In the genomic region with DNA sequence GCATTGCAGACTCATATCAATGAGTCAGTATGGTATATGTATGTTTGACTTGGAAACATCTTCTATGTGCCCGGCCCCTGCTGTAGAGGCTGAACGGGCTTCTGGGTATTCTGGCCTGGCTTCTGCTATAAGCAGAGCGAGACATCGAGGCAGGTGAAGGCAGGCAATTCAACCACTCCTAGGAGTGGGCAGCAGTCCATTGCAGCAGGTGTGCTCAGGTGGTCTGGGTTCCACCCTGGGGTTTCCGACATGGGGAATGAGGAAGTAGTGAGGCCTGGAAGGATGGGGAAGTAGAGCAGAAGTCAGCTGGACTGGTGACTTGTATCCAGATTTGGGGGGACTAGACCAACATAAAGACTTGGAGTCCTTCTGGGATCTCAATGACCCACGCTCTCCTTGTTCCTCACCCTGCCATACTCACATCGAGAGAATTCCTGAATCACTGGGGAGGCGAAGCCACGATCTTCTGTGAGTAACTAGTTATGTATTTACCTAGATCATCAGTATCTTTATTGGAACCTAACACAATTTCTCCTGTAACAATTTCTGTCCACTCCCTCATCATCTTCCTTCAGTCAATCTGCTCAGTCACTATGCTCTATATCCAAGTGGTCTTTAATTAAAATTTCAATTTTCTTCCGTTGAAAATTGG, we compare ENCODE assay signal across 30 cellular contexts. TPM values are rescaled to one million over a fixed set of nuclear protein-coding genes. Genes with fewer than 3 reads are reported as not detected.
DNase-seq lines count a peak whose midpoint lies in the region; ATAC-seq and TF ChIP-seq lines count a peak whose summit lies in the region.
"Had no signal": no experiment of that assay in that cellular context is flagged by ENCODE, and none has a peak within 500 bp of the region (broad histone marks: within the 10 kb centered on the region; RNA-seq: fewer than 3 reads in every experiment).

No MANE protein-coding gene starts in this region.

- H3K79me2 ChIP-seq in PC-9 (ENCODE audit: low read depth) = peaks cover 27% of the 10 kb centered on the region

- peaks cover 27% of the 10 kb centered on the region for H3K4me1 Mint-ChIP-seq in activated T-cell treated with anti-CD3 and anti-CD28 coated beads, Interleukin-2, amount 50 U/mL, for 4 hours (ENCODE audit: low read depth)
- peaks cover 25% of the 10 kb centered on the region for H3K4me1 Mint-ChIP-seq in T-helper 17 cell
- peaks cover 22% of the 10 kb centered on the region for H3K4me1 Mint-ChIP-seq in type B pancreatic cell (ENCODE audit: unreplicated experiment)

- ATAC-seq in activated T-cell treated with anti-CD3 and anti-CD28 coated beads, Interleukin-2, amount 50 U/mL, for 4 hours = no peak
- ATAC-seq in T-helper 17 cell = no peak
- ATAC-seq: activated CD8-positive, alpha-beta T cell treated with anti-CD3 and anti-CD28 coated beads for 36 hours had no signal

- peaks cover 0 to 46% (median 0%) of the 10 kb centered on the region in 3 donors for H3K36me3 ChIP-seq in tibial nerve
- H3K36me3 ChIP-seq in PC-9 (ENCODE audit: low read depth) = no peaks in the 10 kb centered on the region; the same call in 1 of the 2 replicates

- H4K20me1 ChIP-seq in PC-9 (ENCODE audit: insufficient read depth) = peaks cover 17% of the 10 kb centered on the region; the same call in 1 of the 2 replicates

- H3K27me3 ChIP-seq in tibial nerve = no peaks in the 10 kb centered on the region
- no peaks in the 10 kb centered on the region for H3K27me3 ChIP-seq in PC-9 (ENCODE audit: insufficient read depth, low read depth)
- H3K27me3 ChIP-seq: BE2C, dorsolateral prefrontal cortex, hepatocyte had no signal

- H3K27ac Mint-ChIP-seq in T-helper 17 cell = peak overlapping the region; percentile 84
- peak overlapping the region; percentile 30 for H3K27ac Mint-ChIP-seq in type B pancreatic cell
- H3K27ac Mint-ChIP-seq: activated CD8-positive, alpha-beta T cell treated with anti-CD3 and anti-CD28 coated beads for 36 hours; activated T-cell treated with anti-CD3 and anti-CD28 coated beads, Interleukin-2, amount 50 U/mL, for 24 hours; immature natural killer cell had no signal

- H3K27ac ChIP-seq in tibial nerve = no peak overlapping the region
- H3K27ac ChIP-seq in PC-9 = no peak overlapping the region
- H3K27ac ChIP-seq: dorsolateral prefrontal cortex, hepatocyte, left ventricle myocardium inferior, RWPE1 had no signal

- TF ChIP-seq CTCF in type B pancreatic cell (conservative IDR thresholded peaks at IDR 0.05) = no peak
- TF ChIP-seq CTCF in tibial nerve (IDR thresholded peaks at IDR 0.05) = no peak
- no peak for TF ChIP-seq CTCF in PC-9 (conservative IDR thresholded peaks at IDR 0.05)

- H3K4me1 ChIP-seq in tibial nerve (peaks cover 0 to 36% (median 14%) of the 10 kb centered on the region in 4 donors), PC-9 (replicated peaks; ENCODE audit: insufficient read depth) (peaks cover 12% of the 10 kb centered on the region)
- H3K4me1 ChIP-seq: BE2C had no signal

- intact Hi-C loops in PC-9 (cut with micrococcal nuclease; ENCODE audit: unreplicated experiment) = no loop called here

- no peaks in the 10 kb centered on the region for H3K9me3 Mint-ChIP-seq in activated T-cell treated with anti-CD3 and anti-CD28 coated beads, Interleukin-2, amount 50 U/mL, for 4 hours
- H3K9me3 Mint-ChIP-seq in type B pancreatic cell = no peaks in the 10 kb centered on the region
- H3K9me3 Mint-ChIP-seq: activated CD8-positive, alpha-beta T cell treated with anti-CD3 and anti-CD28 coated beads for 36 hours; activated T-cell treated with anti-CD3 and anti-CD28 coated beads, Interleukin-2, amount 50 U/mL, for 24 hours; immature natural killer cell had no signal

- POLR2A ChIA-PET in PC-9 (lab: Charles Lee; ENCODE audit: unreplicated experiment) = no interaction called here

- CTCF ChIA-PET in PC-9 (lab: Charles Lee) = no interaction called here

- TF ChIP-seq EP300 in tibial nerve (IDR thresholded peaks at IDR 0.05) = no peak

- no peaks in the 10 kb centered on the region for H3F3A ChIP-seq in PC-9 (ENCODE audit: insufficient read depth, low read depth)

- DNase-seq in activated T-cell treated with anti-CD3 and anti-CD28 coated beads, Interleukin-2, amount 50 U/mL, for 4 hours = no peak
- DNase-seq in activated T-cell treated with anti-CD3 and anti-CD28 coated beads, Interleukin-2, amount 50 U/mL, for 1 hour = no peak
- DNase-seq in T-helper 17 cell (no peak), glomerular visceral epithelial cell (ENCODE audit: extremely low spot score) (peak; percentile 7), type B pancreatic cell (ENCODE audit: extremely low spot score, unreplicated experiment) (peak; percentile 32), superior temporal gyrus (ENCODE audit: extremely low spot score) (no peak), tibial nerve (ENCODE audit: low spot score in 2 of 2) (no peak), PC-9 (no peak)
- DNase-seq: activated CD8-positive, alpha-beta T cell treated with anti-CD3 and anti-CD28 coated beads for 36 hours; activated naive CD4-positive, alpha-beta T cell treated with Interleukin-2 at 50 U/mL for 16 hours; activated T-cell treated with anti-CD3 and anti-CD28 coated beads, Interleukin-2, amount 50 U/mL, for 24 hours; anterior cingulate cortex; BE2C; central memory CD4-positive, alpha-beta T cell; DMS79; dorsolateral prefrontal cortex; HCEC 1CT; immature natural killer cell; Kasumi-1; left ventricle myocardium inferior; NCI-H1105; NCI-H2081 treated with DMSO at 0.1 percent for 48 hours; NCI-H510A treated with DMSO at 0.1 percent for 48 hours; nucleus accumbens; retina; stimulated activated CD4-positive, alpha-beta T cell treated with anti-CD3 and anti-CD28 coated beads, Interleukin-2, amount 100 ng/mL, for 48 hours; stimulated activated naive CD4-positive, alpha-beta T cell; T1000 had no signal

- WGBS in tibial nerve, 2 donors = 90 to 91% methylated on average over 10 of the region's 10 CpGs

- TF ChIP-seq POLR2A in tibial nerve (IDR thresholded peaks at IDR 0.05) = no peak

- peaks cover 21% of the 10 kb centered on the region for H3K36me3 Mint-ChIP-seq in activated T-cell treated with anti-CD3 and anti-CD28 coated beads, Interleukin-2, amount 50 U/mL, for 4 hours (ENCODE audit: insufficient read depth)
- H3K36me3 Mint-ChIP-seq in T-helper 17 cell (ENCODE audit: low read depth) = peaks cover 5% of the 10 kb centered on the region
- peaks cover 12% of the 10 kb centered on the region for H3K36me3 Mint-ChIP-seq in type B pancreatic cell

- no peaks in the 10 kb centered on the region for H3K27me3 Mint-ChIP-seq in activated T-cell treated with anti-CD3 and anti-CD28 coated beads, Interleukin-2, amount 50 U/mL, for 4 hours (ENCODE audit: low read depth)
- H3K27me3 Mint-ChIP-seq in T-helper 17 cell = no peaks in the 10 kb centered on the region
- no peaks in the 10 kb centered on the region for H3K27me3 Mint-ChIP-seq in type B pancreatic cell
- H3K27me3 Mint-ChIP-seq: activated CD8-positive, alpha-beta T cell treated with anti-CD3 and anti-CD28 coated beads for 36 hours; activated T-cell treated with anti-CD3 and anti-CD28 coated beads, Interleukin-2, amount 50 U/mL, for 24 hours had no signal

- H3K9me2 ChIP-seq in PC-9 (ENCODE audit: insufficient read depth) = no peaks in the 10 kb centered on the region

- peak overlapping the region; percentile 11 for H3K4me3 Mint-ChIP-seq in activated T-cell treated with anti-CD3 and anti-CD28 coated beads, Interleukin-2, amount 50 U/mL, for 4 hours
- H3K4me3 Mint-ChIP-seq in T-helper 17 cell (no peak overlapping the region), type B pancreatic cell (peak overlapping the region; percentile 46)
- H3K4me3 Mint-ChIP-seq: activated CD8-positive, alpha-beta T cell treated with anti-CD3 and anti-CD28 coated beads for 36 hours; activated T-cell treated with anti-CD3 and anti-CD28 coated beads, Interleukin-2, amount 50 U/mL, for 24 hours; immature natural killer cell had no signal

- no peak overlapping the region for H2AFZ ChIP-seq in PC-9
- H2AFZ ChIP-seq: hepatocyte had no signal

- no peak overlapping the region for H3K4me3 ChIP-seq in tibial nerve
- no peak overlapping the region for H3K4me3 ChIP-seq in PC-9
- H3K4me3 ChIP-seq: dorsolateral prefrontal cortex, hepatocyte, left ventricle myocardium inferior had no signal

- no peak overlapping the region for H3K4me2 ChIP-seq in PC-9
- H3K4me2 ChIP-seq: hepatocyte had no signal

- H3K9me3 ChIP-seq in T-helper 17 cell (ENCODE audit: control insufficient read depth, low read length, poor library complexity, severe bottlenecking) (no peaks in the 10 kb centered on the region), tibial nerve (no peaks in the 10 kb centered on the region), PC-9 (ENCODE audit: insufficient read depth, low read depth) (no peaks in the 10 kb centered on the region)
- H3K9me3 ChIP-seq: BE2C, left ventricle myocardium inferior had no signal

- no TSS peak for BruUV-seq in PC-9 (replicated peaks; lab: Mats Ljungman, UMichigan)

RNA-seq across cellular contexts. Expression of gene ZNF777, which starts 4.0 kb away (rescaled TPM):
- total RNA-seq in activated T-cell treated with anti-CD3 and anti-CD28 coated beads, Interleukin-2, amount 50 U/mL, for 4 hours = 10 to 100 TPM; 28.3 to 33.2 (median 29.3) TPM
- total RNA-seq in T-helper 17 cell = 10 to 100 TPM; 12.7 to 16.5 TPM
- total RNA-seq in type B pancreatic cell (ENCODE audit: low replicate concordance) = 17.4 and 17.6 TPM in 2 replicates
- total RNA-seq in tibial nerve = 10 to 100 TPM in 2 of 4 donors, 1 to 10 TPM in 2; 7.3 to 12.2 (median 9.6) TPM
- total RNA-seq in PC-9 (2021) = 10.6 and 13.3 TPM in 2 replicates

RNA-seq across cellular contexts. Expression of gene ZNF746, which starts 40.7 kb away (rescaled TPM):
- 10 to 100 TPM; 24.6 to 25.6 (median 25.1) TPM for total RNA-seq in activated T-cell treated with anti-CD3 and anti-CD28 coated beads, Interleukin-2, amount 50 U/mL, for 4 hours
- total RNA-seq in T-helper 17 cell (10 to 100 TPM; 28.1 to 29.2 TPM), type B pancreatic cell (ENCODE audit: low replicate concordance) (20.2 and 20.4 TPM in 2 replicates), tibial nerve (10 to 100 TPM; 28.4 to 43.2 (median 32.9) TPM), PC-9 (2021) (19.2 and 19.3 TPM in 2 replicates)

Comparison
In these comparisons a context has a peak if more than half of its experiments do, and no peak if none do; other contexts are left out.
1. DNase-seq: peak in glomerular visceral epithelial cell (single experiment) and type B pancreatic cell (single experiment); none in activated T-cell treated with anti-CD3 and anti-CD28 coated beads, Interleukin-2, amount 50 U/mL, for 4 hours (single experiment), activated T-cell treated with anti-CD3 and anti-CD28 coated beads, Interleukin-2, amount 50 U/mL, for 1 hour (single experiment), T-helper 17 cell (0 of 3), superior temporal gyrus (single experiment), tibial nerve (0 of 2) and PC-9 (0 of 2).